In the genomic region with DNA sequence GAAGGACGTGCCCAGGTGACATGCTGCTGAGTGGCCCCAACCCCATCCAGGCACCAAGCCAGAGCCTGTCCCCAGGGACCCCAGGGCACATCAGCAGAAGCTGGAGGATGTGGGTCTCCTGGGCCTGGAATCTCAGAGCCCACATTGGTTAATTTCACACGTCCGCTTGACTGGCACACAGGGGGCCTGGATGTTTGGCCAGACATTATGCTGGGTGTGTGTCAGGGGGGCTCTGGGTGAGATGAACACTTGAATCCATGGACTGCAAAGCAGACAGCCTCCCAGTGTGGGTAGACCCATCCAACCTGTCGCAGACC, we compare ENCODE assay signal across 24 cellular contexts.
A peak's percentile ranks its signal among the peaks of the same experiment; 100 is the strongest.
DNase-seq lines count a peak whose midpoint lies in the region; ATAC-seq and TF ChIP-seq lines count a peak whose summit lies in the region.
"Had no signal": no experiment of that assay in that cellular context is flagged by ENCODE, and none has a peak within 500 bp of the region (broad histone marks: within the 10 kb centered on the region; RNA-seq: fewer than 3 reads in every experiment).

No MANE protein-coding gene starts in this region.

- ATAC-seq in activated CD8-positive, alpha-beta memory T cell treated with anti-CD3 and anti-CD28 coated beads, Interleukin-2, amount 10 ng/mL, durations not matched to agents 7 days and 5 days = no peak
- ATAC-seq: CD8-positive, alpha-beta T cell; GM23338; K562 had no signal

- no peaks in the 10 kb centered on the region for H3K9me3 ChIP-seq in smooth muscle cell (replicated peaks; ENCODE audit: low read depth)
- H3K9me3 ChIP-seq: Caco-2, Peyer's patch had no signal

- H3K9ac ChIP-seq in smooth muscle cell (ENCODE audit: low read depth) = no peak overlapping the region

- no peak overlapping the region for H3K4me3 ChIP-seq in smooth muscle cell
- H3K4me3 ChIP-seq: GM23338, K562, Peyer's patch, SK-N-MC had no signal

- peak; percentile 33 for DNase-seq in activated CD8-positive, alpha-beta memory T cell treated with anti-CD3 and anti-CD28 coated beads, Interleukin-2, amount 10 ng/mL, durations not matched to agents 7 days and 5 days
- no peak for DNase-seq in activated CD8-positive, alpha-beta memory T cell treated with anti-CD3 and anti-CD28 coated beads for 24 hours
- peak; percentile 6 for DNase-seq in activated T-helper 2 cell treated with anti-CD3 and anti-CD28 coated beads, Interferon-gamma antibody, Interleukin-2, Interleukin-4, amounts not matched to agents 10 μg/mL and 5 μg/mL and 100 μg/mL, durations not matched to agents 14 hours and 24 hours and 36 hours (ENCODE audit: low spot score)
- DNase-seq in mesenteric fat pad (ENCODE audit: low spot score) = peak; percentile 85
- no peak for DNase-seq in NCI-H1930 (lab: John Stamatoyannopoulos, UW)
- no peak for DNase-seq in smooth muscle cell (lab: John Stamatoyannopoulos, UW; ENCODE audit: unreplicated experiment)
- DNase-seq in SW480 (ENCODE audit: low spot score) = no peak
- DNase-seq: DMS79 treated with DMSO at 0.1 percent for 48 hours, GF-D8, Kasumi-1, NCI-H1105 treated with DMSO at 0.1 percent for 48 hours, NCI-H146, NCI-H2029, NCI-H446 treated with DMSO at 0.1 percent for 48 hours, NCI-H526, SHP77 treated with DMSO at 0.1 percent for 48 hours had no signal

- intact Hi-C loops in activated T-helper 2 cell treated with anti-CD3 and anti-CD28 coated beads, Interferon-gamma antibody, Interleukin-2, Interleukin-4, amounts not matched to agents 10 μg/mL and 5 μg/mL and 100 μg/mL, durations not matched to agents 14 hours and 24 hours and 36 hours (cut with micrococcal nuclease) = no loop called here

- no peaks in the 10 kb centered on the region for H3K4me1 ChIP-seq in smooth muscle cell (ENCODE audit: low read depth)
- H3K4me1 ChIP-seq: Caco-2, Peyer's patch had no signal

- no peak overlapping the region for H3K4me2 ChIP-seq in smooth muscle cell
- H3K4me2 ChIP-seq: GM23338 had no signal

- H3K27me3 ChIP-seq in smooth muscle cell (ENCODE audit: low read depth) = no peaks in the 10 kb centered on the region
- H3K27me3 ChIP-seq: Peyer's patch had no signal

- WGBS in smooth muscle cell (ENCODE audit: low lambda C conversion rate) = 95% methylated on average over 4 of the region's 4 CpGs

- H3K4me3 Mint-ChIP-seq in activated CD8-positive, alpha-beta memory T cell treated with anti-CD3 and anti-CD28 coated beads, Interleukin-2, amount 10 ng/mL, durations not matched to agents 7 days and 5 days = no peak overlapping the region
- H3K4me3 Mint-ChIP-seq in activated T-helper 2 cell treated with anti-CD3 and anti-CD28 coated beads, Interferon-gamma antibody, Interleukin-2, Interleukin-4, amounts not matched to agents 10 μg/mL and 5 μg/mL and 100 μg/mL, durations not matched to agents 14 hours and 24 hours and 36 hours (ENCODE audit: low read depth) = no peak overlapping the region
- H3K4me3 Mint-ChIP-seq: CD8-positive, alpha-beta T cell; GM23338; H9 had no signal

- H3F3A ChIP-seq in smooth muscle cell (ENCODE audit: low read depth) = no peaks in the 10 kb centered on the region

- no peaks in the 10 kb centered on the region for H3K36me3 Mint-ChIP-seq in activated CD8-positive, alpha-beta memory T cell treated with anti-CD3 and anti-CD28 coated beads, Interleukin-2, amount 10 ng/mL, durations not matched to agents 7 days and 5 days
- no peaks in the 10 kb centered on the region for H3K36me3 Mint-ChIP-seq in activated T-helper 2 cell treated with anti-CD3 and anti-CD28 coated beads, Interferon-gamma antibody, Interleukin-2, Interleukin-4, amounts not matched to agents 10 μg/mL and 5 μg/mL and 100 μg/mL, durations not matched to agents 14 hours and 24 hours and 36 hours (ENCODE audit: low read depth)
- H3K36me3 Mint-ChIP-seq: CD8-positive, alpha-beta T cell had no signal

- H3K27ac Mint-ChIP-seq in activated CD8-positive, alpha-beta memory T cell treated with anti-CD3 and anti-CD28 coated beads, Interleukin-2, amount 10 ng/mL, durations not matched to agents 7 days and 5 days = no peak overlapping the region
- no peak overlapping the region for H3K27ac Mint-ChIP-seq in activated T-helper 2 cell treated with anti-CD3 and anti-CD28 coated beads, Interferon-gamma antibody, Interleukin-2, Interleukin-4, amounts not matched to agents 10 μg/mL and 5 μg/mL and 100 μg/mL, durations not matched to agents 14 hours and 24 hours and 36 hours
- H3K27ac Mint-ChIP-seq: CD8-positive, alpha-beta T cell; GM23338; H9 had no signal

- TF ChIP-seq CTCF in smooth muscle cell (IDR thresholded peaks at IDR 0.05; ENCODE audit: borderline replicate concordance, insufficient read depth, poor library complexity, severe bottlenecking) = no peak

- no peaks in the 10 kb centered on the region for H3K36me3 ChIP-seq in smooth muscle cell (ENCODE audit: low read depth)
- H3K36me3 ChIP-seq: Peyer's patch had no signal

- H3K9me3 Mint-ChIP-seq in activated CD8-positive, alpha-beta memory T cell treated with anti-CD3 and anti-CD28 coated beads, Interleukin-2, amount 10 ng/mL, durations not matched to agents 7 days and 5 days (ENCODE audit: low read depth) = no peaks in the 10 kb centered on the region
- no peaks in the 10 kb centered on the region for H3K9me3 Mint-ChIP-seq in activated T-helper 2 cell treated with anti-CD3 and anti-CD28 coated beads, Interferon-gamma antibody, Interleukin-2, Interleukin-4, amounts not matched to agents 10 μg/mL and 5 μg/mL and 100 μg/mL, durations not matched to agents 14 hours and 24 hours and 36 hours
- H3K9me3 Mint-ChIP-seq: CD8-positive, alpha-beta T cell; GM23338; H9 had no signal

- CTCF ChIA-PET in activated CD8-positive, alpha-beta memory T cell treated with anti-CD3 and anti-CD28 coated beads, Interleukin-2, amount 10 ng/mL, durations not matched to agents 7 days and 5 days (lab: Charles Lee) = no interaction called here

- H2AFZ ChIP-seq in smooth muscle cell (ENCODE audit: low read depth) = no peak overlapping the region
- H2AFZ ChIP-seq: GM23338 had no signal

- no peaks in the 10 kb centered on the region for H3K79me2 ChIP-seq in smooth muscle cell (ENCODE audit: low read depth)

- H3K27ac ChIP-seq in smooth muscle cell (ENCODE audit: low read depth) = no peak overlapping the region
- H3K27ac ChIP-seq: C4-2B, Peyer's patch, SK-N-MC had no signal

- peaks cover 5% of the 10 kb centered on the region for H3K27me3 Mint-ChIP-seq in activated CD8-positive, alpha-beta memory T cell treated with anti-CD3 and anti-CD28 coated beads, Interleukin-2, amount 10 ng/mL, durations not matched to agents 7 days and 5 days
- H3K27me3 Mint-ChIP-seq in activated T-helper 2 cell treated with anti-CD3 and anti-CD28 coated beads, Interferon-gamma antibody, Interleukin-2, Interleukin-4, amounts not matched to agents 10 μg/mL and 5 μg/mL and 100 μg/mL, durations not matched to agents 14 hours and 24 hours and 36 hours (ENCODE audit: low read depth) = no peaks in the 10 kb centered on the region

- no peaks in the 10 kb centered on the region for H3K4me1 Mint-ChIP-seq in activated CD8-positive, alpha-beta memory T cell treated with anti-CD3 and anti-CD28 coated beads, Interleukin-2, amount 10 ng/mL, durations not matched to agents 7 days and 5 days
- H3K4me1 Mint-ChIP-seq in activated T-helper 2 cell treated with anti-CD3 and anti-CD28 coated beads, Interferon-gamma antibody, Interleukin-2, Interleukin-4, amounts not matched to agents 10 μg/mL and 5 μg/mL and 100 μg/mL, durations not matched to agents 14 hours and 24 hours and 36 hours (ENCODE audit: low read depth) = no peaks in the 10 kb centered on the region
- H3K4me1 Mint-ChIP-seq: H9 had no signal

- H4K20me1 ChIP-seq in smooth muscle cell (ENCODE audit: low read depth) = no peaks in the 10 kb centered on the region

Comparison
In these comparisons a context has a peak if more than half of its experiments do, and no peak if none do; other contexts are left out.
1. DNase-seq: peak in activated CD8-positive, alpha-beta memory T cell treated with anti-CD3 and anti-CD28 coated beads, Interleukin-2, amount 10 ng/mL, durations not matched to agents 7 days and 5 days (single experiment), activated T-helper 2 cell treated with anti-CD3 and anti-CD28 coated beads, Interferon-gamma antibody, Interleukin-2, Interleukin-4, amounts not matched to agents 10 μg/mL and 5 μg/mL and 100 μg/mL, durations not matched to agents 14 hours and 24 hours and 36 hours (single experiment) and mesenteric fat pad (single experiment); none in activated CD8-positive, alpha-beta memory T cell treated with anti-CD3 and anti-CD28 coated beads for 24 hours (single experiment), NCI-H1930 (0 of 2), smooth muscle cell (single experiment) and SW480 (single experiment).